21 cellular contexts compared by ENCODE assay signal in genomic region chr9:122234022-122234748, GRCh38. TPM values are rescaled to one million over a fixed set of nuclear protein-coding genes. Genes with fewer than 3 reads are reported as not detected.
DNase-seq lines count a peak whose midpoint lies in the region; ATAC-seq, FAIRE-seq and TF ChIP-seq lines count a peak whose summit lies in the region.
"Had no signal": no experiment of that assay in that cellular context is flagged by ENCODE, and none has a peak within 500 bp of the region (broad histone marks: within the 10 kb centered on the region; RNA-seq: fewer than 3 reads in every experiment).

No MANE protein-coding gene starts in this region.

- no peak overlapping the region for H3K4me2 ChIP-seq in A549

- ATAC-seq in A549 = no peak
- ATAC-seq: GM23338, HCT116 had no signal

- POLR2A ChIA-PET in A549 (lab: Yijun Ruan, JAX) (no interaction called here), MCF 10A (lab: Yijun Ruan, JAX) (no interaction called here)

- H3K4me1 Mint-ChIP-seq in MCF 10A (ENCODE audit: insufficient read depth, unreplicated experiment) = no peaks in the 10 kb centered on the region
- H3K4me1 Mint-ChIP-seq: CD4-positive, alpha-beta memory T cell had no signal

- intact Hi-C loops in MCF 10A (cut with micrococcal nuclease) = no loop called here

- TF ChIP-seq EP300 in A549 (IDR thresholded peaks at IDR 0.05) = no peak

- no peak for TF ChIP-seq POLR2A in A549 (IDR thresholded peaks at IDR 0.05; ENCODE audit: low read length)

- no peak for FAIRE-seq in A549 (lab: Jason Lieb, UNC)
- FAIRE-seq: G401.6, GM12892, GM19239 had no signal

- TF ChIP-seq RAD21 in A549 (conservative IDR thresholded peaks at IDR 0.05 in 1 of 2, IDR thresholded peaks at IDR 0.05 in 1 of 2) = no peak

- CTCF ChIA-PET in A549 (lab: Yijun Ruan, JAX) = no interaction called here
- CTCF ChIA-PET in MCF 10A (lab: Yijun Ruan, JAX) = interaction anchor here (0.6 kb wide), 1 partner anchor 1674 kb away, joined by 3 read pairs; no protein-coding TSS in a partner anchor

- no peak overlapping the region for H3K4me3 Mint-ChIP-seq in MCF 10A (ENCODE audit: unreplicated experiment)
- H3K4me3 Mint-ChIP-seq: CD4-positive, alpha-beta memory T cell; GM23338; H9 had no signal

- H3K4me1 ChIP-seq in A549 = peaks cover under 1% of the 10 kb centered on the region; the same call in 1 of the 3 replicates

- H3K9me3 ChIP-seq in A549 = no peaks in the 10 kb centered on the region

- no peak overlapping the region for H3K27ac ChIP-seq in A549

- DNase-seq in A549 (ENCODE audit: low read depth in 1 of 2, low spot score in 1 of 2) (no peak), OCI-M1 (lab: John Stamatoyannopoulos, UW) (peak; percentile 19), islet precursor cell (peak; percentile 38), DMS114 treated with DMSO at 0.1 percent for 48 hours (lab: John Stamatoyannopoulos, UW; ENCODE audit: unreplicated experiment) (no peak), MCF 10A (ENCODE audit: unreplicated experiment) (no peak), HT-29 (ENCODE audit: low spot score) (no peak)
- DNase-seq: 8988T; C1 segment of cervical spinal cord; Calu3; CD4-positive, alpha-beta memory T cell; COR-L47; DMS153; DND-41; H9 had no signal

- H3K27me3 Mint-ChIP-seq in MCF 10A (ENCODE audit: insufficient read depth, unreplicated experiment) = no peaks in the 10 kb centered on the region

- H3K9me3 Mint-ChIP-seq in MCF 10A (ENCODE audit: unreplicated experiment) = no peaks in the 10 kb centered on the region
- H3K9me3 Mint-ChIP-seq: CD4-positive, alpha-beta memory T cell; GM23338; H9 had no signal

- no peaks in the 10 kb centered on the region for H3K36me3 Mint-ChIP-seq in MCF 10A (ENCODE audit: insufficient read depth, unreplicated experiment)

- no peak overlapping the region for H3K27ac Mint-ChIP-seq in MCF 10A (ENCODE audit: low read depth, unreplicated experiment)
- H3K27ac Mint-ChIP-seq: CD4-positive, alpha-beta memory T cell; GM23338; H9 had no signal

- no peak overlapping the region for H3K4me3 ChIP-seq in A549
- H3K4me3 ChIP-seq: GM23338 had no signal

- no TSS peak for BruUV-seq in MCF 10A (replicated peaks; lab: Mats Ljungman, UMichigan)

- 64% methylated on average over 7 of the region's 7 CpGs for WGBS in A549 (ENCODE audit: missing lambda C conversion rate)

- TF ChIP-seq CTCF in A549 (IDR thresholded peaks at IDR 0.05) (no peak), MCF 10A (IDR thresholded peaks at IDR 0.05; ENCODE audit: unreplicated experiment) (no peak)

TF ChIP-seq in A549, 52 proteins besides CTCF, POLR2A, EP300 and RAD21:
- TF ChIP-seq PHF8 (IDR thresholded peaks at IDR 0.05; ENCODE audit: borderline replicate concordance, low read depth) (no peak), ZFP36 (IDR thresholded peaks at IDR 0.05; ENCODE audit: borderline replicate concordance, partially characterized antibody) (peak; percentile 34)

RNA-seq across cellular contexts. Expression of gene LHX6, which starts 5.4 kb away (rescaled TPM):
- polyA plus RNA-seq in A549 (2011; rRNA removed) = 0.26 and 0.29 TPM in 2 replicates
- polyA plus RNA-seq in A549 (2012; cell fraction: cytosol; rRNA removed) = 0.16 and 0.22 TPM in 2 replicates
- polyA plus RNA-seq in A549 (2012; cell fraction: nucleus; rRNA removed) = 0.20 and 0.40 TPM in 2 replicates
- polyA plus RNA-seq in A549 (2017; fragmentation: RNase III; extraction: RNeasy Plus Mini Kit Qiagen cat#74134 plus additional on column Dnase treatment) = 0.14 to 0.38 TPM (median 0.20 TPM) in 3 replicates
- polyA minus RNA-seq in A549 (2011; rRNA and poly(A)+ RNA removed) = 0.19 and 0.21 TPM in 2 replicates
- 0.26 TPM in 1 of 2 replicates, not detected in the other for total RNA-seq in MCF 10A (2022)
- total RNA-seq in HT-29 (2014; rRNA removed; shearing (Covaris generic)) = not detected in 2 replicates
- total RNA-seq: A673; CD4-positive, alpha-beta memory T cell had no signal
- polyA plus RNA-seq: BJ; CD4-positive, alpha-beta memory T cell had no signal

RNA-seq across cellular contexts. Expression of gene RBM18, which starts 30.5 kb away (rescaled TPM):
- polyA plus RNA-seq in A549 (2011; rRNA removed) (41.1 and 52.3 TPM in 2 replicates), A549 (2017; fragmentation: RNase III; extraction: RNeasy Plus Mini Kit Qiagen cat#74134 plus additional on column Dnase treatment) (13.3 to 13.8 TPM (median 13.5 TPM) in 3 replicates)
- 9.1 and 9.4 TPM in 2 replicates for polyA plus RNA-seq in A549 (2012; cell fraction: cytosol; rRNA removed)
- polyA plus RNA-seq in A549 (2012; cell fraction: nucleus; rRNA removed) = 2.5 and 2.6 TPM in 2 replicates
- 14.0 and 17.6 TPM in 2 replicates for polyA minus RNA-seq in A549 (2011; rRNA and poly(A)+ RNA removed)
- total RNA-seq in MCF 10A (2022) = 39.9 and 44.4 TPM in 2 replicates
- total RNA-seq in HT-29 (2014; rRNA removed; shearing (Covaris generic)) = 4.4 and 6.2 TPM in 2 replicates

RNA-seq across cellular contexts. Expression of gene MRRF, which starts 30.5 kb away (rescaled TPM):
- 107 and 115 TPM in 2 replicates for polyA plus RNA-seq in A549 (2011; rRNA removed)
- polyA plus RNA-seq in A549 (2012; cell fraction: cytosol; rRNA removed) = 49.0 and 52.1 TPM in 2 replicates
- polyA plus RNA-seq in A549 (2012; cell fraction: nucleus; rRNA removed) = 22.6 and 38.4 TPM in 2 replicates
- 62.5 to 71.5 TPM (median 63.6 TPM) in 3 replicates for polyA plus RNA-seq in A549 (2017; fragmentation: RNase III; extraction: RNeasy Plus Mini Kit Qiagen cat#74134 plus additional on column Dnase treatment)
- polyA minus RNA-seq in A549 (2011; rRNA and poly(A)+ RNA removed) = 53.4 and 80.2 TPM in 2 replicates
- 73.0 and 90.3 TPM in 2 replicates for total RNA-seq in MCF 10A (2022)
- total RNA-seq in HT-29 (2014; rRNA removed; shearing (Covaris generic)) = 49.3 and 52.4 TPM in 2 replicates

Comparison
In these comparisons a context has a peak if more than half of its experiments do, and no peak if none do; other contexts are left out.
1. DNase-seq: peak in OCI-M1 (single experiment) and islet precursor cell (single experiment); none in A549 (0 of 2), DMS114 treated with DMSO at 0.1 percent for 48 hours (single experiment), MCF 10A (single experiment) and HT-29 (single experiment).